In genomic region chr3:115814006-115814405, GRCh38 we compare ENCODE assay signal across 15 cellular contexts.
"Had no signal": no experiment of that assay in that cellular context is flagged by ENCODE, and none has a peak within 500 bp of the region (broad histone marks: within the 10 kb centered on the region; RNA-seq: fewer than 3 reads in every experiment).

No MANE protein-coding gene starts in this region.

- H3K27ac Mint-ChIP-seq: memory B cell; naive thymus-derived CD4-positive, alpha-beta T cell; natural killer cell treated with Interleukin-12 subunit alpha and Interleukin-12 subunit beta and Interleukin-15 and Interleukin-18, amount 100 ng/mL, for 72 hours; stimulated activated memory B cell treated with anti-CD40 and anti-IgM and Interleukin-4, amounts not matched to agents 10 μg/mL and 1 μg/mL and 100 μg/mL, for 72 hours; stimulated activated naive CD8-positive, alpha-beta T cell treated with anti-CD3 and anti-CD28 coated beads, Interleukin-15, amount 100 ng/mL, for 72 hours; type B pancreatic cell had no signal

- H3K27ac ChIP-seq: hepatocyte, left ventricle myocardium inferior, ovary, psoas muscle, tibial nerve, uterus had no signal

- H3K4me2 ChIP-seq: hepatocyte, smooth muscle cell had no signal

- H3K4me1 Mint-ChIP-seq: memory B cell; stimulated activated naive CD8-positive, alpha-beta T cell treated with anti-CD3 and anti-CD28 coated beads, Interleukin-15, amount 100 ng/mL, for 72 hours had no signal

- H3K79me2 ChIP-seq: hepatocyte had no signal

- ATAC-seq: stimulated activated memory B cell treated with anti-CD40 and anti-IgM and Interleukin-4, amounts not matched to agents 10 μg/mL and 1 μg/mL and 100 μg/mL, for 72 hours had no signal

- H3K27me3 ChIP-seq: hepatocyte, ovary, tibial nerve, uterus had no signal

- H3K27me3 Mint-ChIP-seq: type B pancreatic cell had no signal

- H3K36me3 ChIP-seq: left ventricle myocardium inferior, ovary, tibial nerve, uterus had no signal

- H3K9me3 Mint-ChIP-seq: memory B cell; naive thymus-derived CD4-positive, alpha-beta T cell; natural killer cell treated with Interleukin-12 subunit alpha and Interleukin-12 subunit beta and Interleukin-15 and Interleukin-18, amount 100 ng/mL, for 72 hours; stimulated activated memory B cell treated with anti-CD40 and anti-IgM and Interleukin-4, amounts not matched to agents 10 μg/mL and 1 μg/mL and 100 μg/mL, for 72 hours; stimulated activated naive CD8-positive, alpha-beta T cell treated with anti-CD3 and anti-CD28 coated beads, Interleukin-15, amount 100 ng/mL, for 72 hours; type B pancreatic cell had no signal

- H3K36me3 Mint-ChIP-seq: memory B cell; naive thymus-derived CD4-positive, alpha-beta T cell; natural killer cell treated with Interleukin-12 subunit alpha and Interleukin-12 subunit beta and Interleukin-15 and Interleukin-18, amount 100 ng/mL, for 72 hours; stimulated activated memory B cell treated with anti-CD40 and anti-IgM and Interleukin-4, amounts not matched to agents 10 μg/mL and 1 μg/mL and 100 μg/mL, for 72 hours; type B pancreatic cell had no signal

- H2AFZ ChIP-seq: hepatocyte had no signal

- H3K9me3 ChIP-seq: left ventricle myocardium inferior, mucosa of descending colon, ovary, psoas muscle, tibial nerve, uterus had no signal

- H3K4me3 ChIP-seq: hepatocyte, left ventricle myocardium inferior, lung, mucosa of descending colon, ovary, psoas muscle, smooth muscle cell, tibial nerve, uterus had no signal

- H3K4me1 ChIP-seq: left ventricle myocardium inferior, psoas muscle, tibial nerve, uterus had no signal

- H3K4me3 Mint-ChIP-seq: memory B cell; naive thymus-derived CD4-positive, alpha-beta T cell; natural killer cell treated with Interleukin-12 subunit alpha and Interleukin-12 subunit beta and Interleukin-15 and Interleukin-18, amount 100 ng/mL, for 72 hours; stimulated activated memory B cell treated with anti-CD40 and anti-IgM and Interleukin-4, amounts not matched to agents 10 μg/mL and 1 μg/mL and 100 μg/mL, for 72 hours; stimulated activated naive CD8-positive, alpha-beta T cell treated with anti-CD3 and anti-CD28 coated beads, Interleukin-15, amount 100 ng/mL, for 72 hours; type B pancreatic cell had no signal
